12 cellular contexts compared by ENCODE assay signal in the genomic region with DNA sequence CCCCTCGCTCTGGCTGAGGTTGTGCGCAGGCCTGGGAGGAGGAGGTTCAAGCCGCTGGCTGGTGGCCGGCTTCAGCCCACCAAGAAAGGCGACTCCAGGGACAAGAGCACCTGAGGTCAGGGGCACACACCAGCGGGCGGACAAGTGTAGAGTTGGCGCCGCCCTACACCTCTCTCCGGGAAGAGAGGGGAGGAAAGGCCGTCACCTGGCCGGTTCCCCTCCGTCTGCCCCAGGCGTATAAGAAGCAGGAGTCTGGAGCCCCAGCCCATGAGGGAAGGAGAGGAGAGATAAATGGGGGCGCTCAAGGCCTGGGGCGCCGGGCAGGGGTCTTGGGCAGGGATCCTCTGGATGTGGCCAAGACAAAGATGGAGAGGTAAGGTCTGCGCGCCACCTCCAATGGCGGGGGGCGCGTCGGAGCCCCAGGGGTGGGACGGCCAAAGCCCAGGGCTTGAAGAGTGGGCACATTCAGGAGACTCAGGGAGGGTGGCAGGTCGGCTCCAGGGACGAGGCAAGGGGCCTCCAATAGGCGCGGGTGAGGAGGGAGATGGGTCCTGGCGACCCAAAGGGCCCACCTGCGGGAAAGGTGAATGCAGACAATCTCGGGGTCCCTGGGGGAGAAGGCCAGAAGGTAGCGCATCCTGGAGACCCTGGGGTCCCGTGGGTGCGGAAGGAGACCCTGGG. TPM values are rescaled to one million over a fixed set of nuclear protein-coding genes. Genes with fewer than 3 reads are reported as not detected.
A peak's percentile ranks its signal among the peaks of the same experiment; 100 is the strongest.
DNase-seq lines count a peak whose midpoint lies in the region; ATAC-seq and TF ChIP-seq lines count a peak whose summit lies in the region.
"Had no signal": no experiment of that assay in that cellular context is flagged by ENCODE, and none has a peak within 500 bp of the region (broad histone marks: within the 10 kb centered on the region; RNA-seq: fewer than 3 reads in every experiment).

No MANE protein-coding gene starts in this region.

- H3K4me1 ChIP-seq in SK-N-SH (ENCODE audit: control insufficient read depth in 1 of 2, insufficient read depth in 2 of 2, low read depth in 1 of 2, low read length in 1 of 2): peaks cover 0 to 49% of the 10 kb centered on the region in 2 experiments; a peak in 2 of 4 replicates
- peaks cover 14% of the 10 kb centered on the region for H3K4me1 ChIP-seq in iPS-18a (ENCODE audit: control insufficient read depth, low read depth, low read length)
- peaks cover 4 to 26% of the 10 kb centered on the region in 2 donors for H3K4me1 ChIP-seq in gastrocnemius medialis

- H3K4me3 ChIP-seq in SK-N-SH (ENCODE audit: low read depth in 2 of 2, low read length in 1 of 2) (peak overlapping the region in 1 of 2 experiments; percentile 51; a peak in 2 of 4 replicates), iPS-18a (ENCODE audit: low read length) (peak overlapping the region; percentile 66), gastrocnemius medialis (peak overlapping the region in 3 of 4 donors; percentile 24 to 48 (median 34))

- no peak for TF ChIP-seq RAD21 in SK-N-SH (IDR thresholded peaks at IDR 0.05; ENCODE audit: low read length)

- peak overlapping the region in 1 of 2 experiments; percentile 48; a peak in 1 of 4 replicates for H3K27ac ChIP-seq in SK-N-SH (ENCODE audit: low read depth in 2 of 2, low read length in 1 of 2)
- H3K27ac ChIP-seq in iPS-18a (ENCODE audit: low read length): no peak overlapping the region
- H3K27ac ChIP-seq in gastrocnemius medialis: no peak overlapping the region

- H3K27ac Mint-ChIP-seq in T-helper 17 cell: no peak overlapping the region

- TF ChIP-seq CTCF in SK-N-SH (IDR thresholded peaks at IDR 0.05) (no peak), gastrocnemius medialis (IDR thresholded peaks at IDR 0.05 in 4 of 5, conservative IDR thresholded peaks at IDR 0.05 in 1 of 5) (no peak)

- TF ChIP-seq POLR2A in gastrocnemius medialis (IDR thresholded peaks at IDR 0.05): no peak

- no peak overlapping the region for H3K4me2 ChIP-seq in SK-N-SH

- POLR2A ChIA-PET in SK-N-SH (lab: Yijun Ruan, JAX): interaction anchor here (0.6 kb wide), 1 partner anchor 137 kb away, joined by 3 read pairs; no protein-coding TSS in a partner anchor

- in situ Hi-C loops in gastrocnemius medialis (cut with MboI; ENCODE audit: low sequenced_read_pairs in 4 of 4): no loop called here

- no peaks in the 10 kb centered on the region for H3F3A ChIP-seq in SK-N-SH (replicated peaks; ENCODE audit: insufficient read depth)

- H3K79me2 ChIP-seq in SK-N-SH (ENCODE audit: insufficient read depth): no peaks in the 10 kb centered on the region

- no peaks in the 10 kb centered on the region for H4K20me1 ChIP-seq in SK-N-SH (ENCODE audit: insufficient read depth)

- H3K4me1 Mint-ChIP-seq in T-helper 17 cell: peaks cover 3% of the 10 kb centered on the region

- peaks cover 16% of the 10 kb centered on the region for H3K36me3 Mint-ChIP-seq in T-helper 17 cell (ENCODE audit: low read depth)

- TF ChIP-seq EP300 in SK-N-SH (IDR thresholded peaks at IDR 0.05; ENCODE audit: borderline replicate concordance in 1 of 2, low read depth in 1 of 2, low read length in 1 of 2): no peak

- H3K27me3 Mint-ChIP-seq in T-helper 17 cell: peaks cover 73% of the 10 kb centered on the region

- H3K9me3 ChIP-seq in SK-N-SH (no peaks in the 10 kb centered on the region), T-helper 17 cell (ENCODE audit: control insufficient read depth, low read length, poor library complexity, severe bottlenecking) (no peaks in the 10 kb centered on the region), iPS-18a (ENCODE audit: control insufficient read depth, low read depth, low read length) (no peaks in the 10 kb centered on the region), gastrocnemius medialis (peaks cover 0 to 16% (median 8%) of the 10 kb centered on the region in 3 donors)

- H3K9ac ChIP-seq in SK-N-SH: no peak overlapping the region
- no peak overlapping the region for H3K9ac ChIP-seq in iPS-18a (ENCODE audit: low read length)

- no peak overlapping the region for H2AFZ ChIP-seq in SK-N-SH (ENCODE audit: low read depth)

- no peaks in the 10 kb centered on the region for H3K36me3 ChIP-seq in SK-N-SH (replicated peaks in 1 of 2; ENCODE audit: control insufficient read depth in 1 of 2, insufficient read depth in 2 of 2, low read length in 1 of 2)
- H3K36me3 ChIP-seq in iPS-18a (ENCODE audit: control insufficient read depth, low read depth, low read length): no peaks in the 10 kb centered on the region
- H3K36me3 ChIP-seq in gastrocnemius medialis: no peaks in the 10 kb centered on the region

- H3K9me2 ChIP-seq in SK-N-SH: no peaks in the 10 kb centered on the region

- H3K4me3 Mint-ChIP-seq in T-helper 17 cell: peak overlapping the region; percentile 74

- 35% methylated on average over 31 of the region's 34 CpGs for WGBS in SK-N-SH (ENCODE audit: low lambda C conversion rate)

- CTCF ChIA-PET in SK-N-SH (lab: Yijun Ruan, JAX): interaction anchor here (0.9 to 2.5 kb wide), 7 partner anchors 9 to 125 kb away, joined by 3 to 12 read pairs (median 4); no protein-coding TSS in a partner anchor

- DNase-seq in SK-N-SH (peak; percentile 46), T-helper 17 cell (no peak), gastrocnemius medialis (no peak), CD1c-positive myeloid dendritic cell (ENCODE audit: extremely low spot score) (no peak)
- DNase-seq in effector CD8-positive, alpha-beta T cell (lab: John Stamatoyannopoulos, UW): no peak
- DNase-seq: erythroblast, HCEC 1CT, NCI-H1048 had no signal

- intact Hi-C loops in gastrocnemius medialis (cut with DNase I; ENCODE audit: low total_unique reads): loop anchor here (1.0 kb wide), 1 partner anchor 124 kb away; no protein-coding TSS in a partner anchor

- H3K27me3 ChIP-seq in SK-N-SH (ENCODE audit: insufficient read depth) (peaks cover 47% of the 10 kb centered on the region), iPS-18a (ENCODE audit: control insufficient read depth, insufficient read depth, low read length) (peaks cover 52% of the 10 kb centered on the region), gastrocnemius medialis (peaks cover 11 to 28% (median 15%) of the 10 kb centered on the region in 3 donors)

- ATAC-seq in SK-N-SH treated with all-trans-retinoic acid at 6 μM for 48 hours (no peak), T-helper 17 cell (no peak), gastrocnemius medialis (no peak), HG03175 (IDR thresholded peaks at IDR 0.05; ENCODE audit: unreplicated experiment) (no peak)

TF ChIP-seq in SK-N-SH, 30 proteins besides CTCF, POLR2A, EP300 and RAD21 (continues in another document):
- TF ChIP-seq JUND (IDR thresholded peaks at IDR 0.05): no peak
- no peak for TF ChIP-seq MEF2A (IDR thresholded peaks at IDR 0.05; ENCODE audit: borderline replicate concordance, low read depth)
- TF ChIP-seq SIN3A (IDR thresholded peaks at IDR 0.05; ENCODE audit: borderline replicate concordance, low read depth, low read length): no peak
- TF ChIP-seq YY1 (IDR thresholded peaks at IDR 0.05; ENCODE audit: low read depth): no peak
- TF ChIP-seq TEAD4 (IDR thresholded peaks at IDR 0.05; ENCODE audit: borderline replicate concordance, insufficient read depth): no peak
- TF ChIP-seq USF1 (IDR thresholded peaks at IDR 0.05; ENCODE audit: borderline replicate concordance, low read depth): no peak

TF ChIP-seq in SK-N-SH treated with all-trans-retinoic acid at 6 μM for 48 hours, 23 proteins besides CTCF, POLR2A, EP300 and RAD21:
- TF ChIP-seq, protein P1, sequence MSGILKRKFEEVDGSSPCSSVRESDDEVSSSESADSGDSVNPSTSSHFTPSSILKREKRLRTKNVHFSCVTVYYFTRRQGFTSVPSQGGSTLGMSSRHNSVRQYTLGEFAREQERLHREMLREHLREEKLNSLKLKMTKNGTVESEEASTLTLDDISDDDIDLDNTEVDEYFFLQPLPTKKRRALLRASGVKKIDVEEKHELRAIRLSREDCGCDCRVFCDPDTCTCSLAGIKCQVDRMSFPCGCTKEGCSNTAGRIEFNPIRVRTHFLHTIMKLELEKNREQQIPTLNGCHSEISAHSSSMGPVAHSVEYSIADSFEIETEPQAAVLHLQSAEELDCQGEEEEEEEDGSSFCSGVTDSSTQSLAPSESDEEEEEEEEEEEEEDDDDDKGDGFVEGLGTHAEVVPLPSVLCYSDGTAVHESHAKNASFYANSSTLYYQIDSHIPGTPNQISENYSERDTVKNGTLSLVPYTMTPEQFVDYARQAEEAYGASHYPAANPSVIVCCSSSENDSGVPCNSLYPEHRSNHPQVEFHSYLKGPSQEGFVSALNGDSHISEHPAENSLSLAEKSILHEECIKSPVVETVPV (CRISPR knock-in tag; IDR thresholded peaks at IDR 0.05): no peak

RNA-seq across cellular contexts. Expression of gene RIMS4, which starts 0.8 kb away (rescaled TPM):
- 0.13 and 0.44 TPM in 2 replicates for polyA plus RNA-seq in SK-N-SH (2012; rRNA removed)
- 0.23 and 0.47 TPM in 2 replicates for polyA plus RNA-seq in SK-N-SH (2012; cell fraction: cytosol; rRNA removed)
- polyA plus RNA-seq in SK-N-SH (2012; cell fraction: nucleus; rRNA removed): 0.18 and 0.40 TPM in 2 replicates
- total RNA-seq in T-helper 17 cell: not detected
- total RNA-seq in gastrocnemius medialis: under 1 TPM in 2 of 4 donors, not detected in 2; 0.13 to 0.41 TPM
- total RNA-seq: kidney epithelial cell had no signal
